In the genomic region with DNA sequence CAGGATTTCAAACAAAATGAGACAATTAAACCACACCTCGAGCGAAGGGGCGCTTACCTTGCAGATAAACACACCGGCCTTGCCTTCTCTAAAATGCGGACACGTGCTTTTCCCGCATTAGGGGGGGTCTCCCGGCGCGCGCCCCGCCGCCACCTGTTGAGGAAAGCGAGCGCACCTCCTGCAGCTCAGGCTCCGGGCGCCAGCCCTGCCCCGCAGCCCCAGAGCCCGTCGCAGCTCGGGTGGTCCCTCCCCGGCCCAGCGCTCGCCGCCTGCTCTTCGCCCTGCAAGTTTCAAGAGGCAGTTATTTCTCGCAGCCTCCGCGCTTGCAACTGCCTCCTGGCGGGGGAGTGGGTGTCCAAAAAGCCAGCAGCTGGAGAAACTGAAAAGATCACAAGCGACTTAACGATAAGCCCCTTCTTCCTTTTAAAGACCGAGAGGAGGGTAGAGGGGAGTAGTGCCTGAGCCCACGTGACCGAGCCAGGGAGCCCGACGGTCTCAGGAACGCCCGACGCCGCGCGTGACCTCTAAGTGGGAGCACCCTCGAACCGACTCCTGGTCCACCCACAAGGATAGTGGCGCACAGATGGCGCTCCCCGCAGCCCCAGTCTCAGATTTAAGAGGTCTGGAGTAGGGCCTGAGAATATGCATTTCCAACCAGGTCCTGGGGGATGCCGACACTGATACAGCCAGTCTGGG, we compare ENCODE assay signal across 9 cellular contexts. TPM values are rescaled to one million over a fixed set of nuclear protein-coding genes. Genes with fewer than 3 reads are reported as not detected.
DNase-seq lines count a peak whose midpoint lies in the region; ATAC-seq, FAIRE-seq and TF ChIP-seq lines count a peak whose summit lies in the region.
"Had no signal": no experiment of that assay in that cellular context is flagged by ENCODE, and none has a peak within 500 bp of the region (broad histone marks: within the 10 kb centered on the region; RNA-seq: fewer than 3 reads in every experiment).

ESR2 (minus strand) TSS at position 396 of the 696 bp plus-strand sequence. CDS start 11,386 bp downstream, outside the sequence.

- peak within 1 kb of the TSS; percentile 18 to 28 for H3K4me3 ChIP-seq in prostate gland

- no peak for FAIRE-seq in RCC 7860 (lab: Jason Lieb, UNC)

- ATAC-seq in Right ventricle myocardium superior (ENCODE audit: poor library complexity), result peak; percentile 73

- H3K4me1 ChIP-seq in prostate gland (replicated peaks), result no peaks in the 10 kb centered on the region

- H3K27ac ChIP-seq in prostate gland, result no peak within 1 kb of the TSS
- H3K27ac ChIP-seq: epithelial cell of prostate had no signal

- no peak for TF ChIP-seq CTCF in prostate gland (IDR thresholded peaks at IDR 0.05)

- no peaks in the 10 kb centered on the region for H3K9me3 ChIP-seq in prostate gland

- no peaks in the 10 kb centered on the region for H3K36me3 ChIP-seq in prostate gland

- DNase-seq in NCI-H1436 (lab: John Stamatoyannopoulos, UW) (peak; percentile 4), NCI-H1436 treated with DMSO at 0.1 percent for 48 hours (lab: John Stamatoyannopoulos, UW) (no peak), HCEC 1CT (peak; percentile 27), NCI-H2107 treated with DMSO at 0.1 percent for 48 hours (lab: John Stamatoyannopoulos, UW; ENCODE audit: unreplicated experiment) (peak; percentile 75), Right ventricle myocardium superior (peak; percentile 46), prostate gland (ENCODE audit: low spot score) (no peak), RCC 7860 (ENCODE audit: low spot score) (no peak)
- DNase-seq in activated effector memory CD4-positive, alpha-beta T cell treated with Interleukin-2 at 50 U/mL for 16 hours, result peak; percentile 3

- H3K27me3 ChIP-seq in prostate gland (replicated peaks; ENCODE audit: insufficient read depth), result no peaks in the 10 kb centered on the region

- intact Hi-C loops in Right ventricle myocardium superior (cut with DNase I) (loop anchor here (2.0 to 10.0 kb wide), 2 partner anchors 135 to 499 kb away; no protein-coding TSS in a partner anchor), prostate gland (cut with DNase I) (loop anchor here (1.0 to 2.0 kb wide), 2 partner anchors 253 to 493 kb away; no protein-coding TSS in a partner anchor)

- under 1% methylated on average over 49 of the region's 49 CpGs for WGBS in prostate gland

- no peak for TF ChIP-seq POLR2A in prostate gland (IDR thresholded peaks at IDR 0.05)

RNA-seq across cellular contexts. Expression of gene ESR2, which starts in this region (rescaled TPM):
- 0.86 TPM for total RNA-seq in Right ventricle myocardium superior
- 10 to 100 TPM in 1 of 2 donors, under 1 TPM in 1; 0.68 to 21.4 TPM for total RNA-seq in prostate gland

Comparison
In these comparisons a context has a peak if more than half of its experiments do, and no peak if none do; other contexts are left out.
1. DNase-seq: peak in NCI-H1436 (single experiment), HCEC 1CT (single experiment), NCI-H2107 treated with DMSO at 0.1 percent for 48 hours (single experiment) and activated effector memory CD4-positive, alpha-beta T cell treated with Interleukin-2 at 50 U/mL for 16 hours (single experiment); none in NCI-H1436 treated with DMSO at 0.1 percent for 48 hours (single experiment), prostate gland (single experiment) and RCC 7860 (single experiment).
2. Peak in DNase-seq and ATAC-seq in Right ventricle myocardium superior; RNA of the gene not detected or under 1 TPM.